In genomic region chr2:185628985-185629384, GRCh38 we compare ENCODE assay signal across 9 cellular contexts.
A peak's percentile ranks its signal among the peaks of the same experiment; 100 is the strongest.
DNase-seq lines count a peak whose midpoint lies in the region; ATAC-seq and TF ChIP-seq lines count a peak whose summit lies in the region.
"Had no signal": no experiment of that assay in that cellular context is flagged by ENCODE, and none has a peak within 500 bp of the region (broad histone marks: within the 10 kb centered on the region; RNA-seq: fewer than 3 reads in every experiment).

No MANE protein-coding gene starts in this region.

- CTCF ChIA-PET in A673 (lab: Charles Lee): interaction anchor here (1.0 kb wide), 1 partner anchor 11 kb away, joined by 12 read pairs; no protein-coding TSS in a partner anchor

- no peak overlapping the region for H3K4me3 Mint-ChIP-seq in endothelial cell (ENCODE audit: unreplicated experiment)

- TF ChIP-seq CTCF in A673 (conservative IDR thresholded peaks at IDR 0.05; ENCODE audit: low read depth, low read length) (peak; percentile 57), endothelial cell (IDR thresholded peaks at IDR 0.05; ENCODE audit: unreplicated experiment) (peak; percentile 59), esophagus muscularis mucosa (IDR thresholded peaks at IDR 0.05) (no peak), ovary (IDR thresholded peaks at IDR 0.05) (no peak)

- POLR2A ChIA-PET in A673 (lab: Charles Lee; ENCODE audit: low non-redundant PET): no interaction called here

- H3K27me3 ChIP-seq in A673 (replicated peaks; ENCODE audit: insufficient read depth, low read depth, low read length, poor library complexity) (no peaks in the 10 kb centered on the region), Karpas-422 (ENCODE audit: low read length) (no peaks in the 10 kb centered on the region), esophagus muscularis mucosa (no peaks in the 10 kb centered on the region), ovary (no peaks in the 10 kb centered on the region)

- no peaks in the 10 kb centered on the region for H3K79me2 ChIP-seq in Karpas-422 (ENCODE audit: low read length)

- H3K36me3 Mint-ChIP-seq in endothelial cell (ENCODE audit: low read depth, unreplicated experiment): no peaks in the 10 kb centered on the region

- no peaks in the 10 kb centered on the region for H3K4me1 Mint-ChIP-seq in endothelial cell (ENCODE audit: unreplicated experiment)

- H3K4me3 ChIP-seq in A673 (ENCODE audit: low read depth, low read length, poor library complexity, severe bottlenecking): no peak overlapping the region
- H3K4me3 ChIP-seq in Karpas-422 (ENCODE audit: low read length): no peak overlapping the region
- no peak overlapping the region for H3K4me3 ChIP-seq in esophagus muscularis mucosa
- no peak overlapping the region for H3K4me3 ChIP-seq in ovary

- TF ChIP-seq EP300 in esophagus muscularis mucosa (IDR thresholded peaks at IDR 0.05) (no peak), ovary (IDR thresholded peaks at IDR 0.05) (no peak)

- H3K36me3 ChIP-seq in A673 (ENCODE audit: insufficient read depth, low read length, poor library complexity, severe bottlenecking): no peaks in the 10 kb centered on the region
- no peaks in the 10 kb centered on the region for H3K36me3 ChIP-seq in Karpas-422 (ENCODE audit: insufficient read depth, low read length)
- H3K36me3 ChIP-seq in esophagus muscularis mucosa: no peaks in the 10 kb centered on the region
- H3K36me3 ChIP-seq in ovary: no peaks in the 10 kb centered on the region

- no peaks in the 10 kb centered on the region for H3K9me2 ChIP-seq in Karpas-422 (replicated peaks; ENCODE audit: insufficient read depth, low read length)

- no TSS peak for BruUV-seq in A673 (replicated peaks; lab: Mats Ljungman, UMichigan)

- no peaks in the 10 kb centered on the region for H3K9me3 ChIP-seq in A673 (ENCODE audit: low read depth, low read length, poor library complexity, severe bottlenecking)
- no peaks in the 10 kb centered on the region for H3K9me3 ChIP-seq in Karpas-422 (ENCODE audit: low read length)
- H3K9me3 ChIP-seq in esophagus muscularis mucosa: no peaks in the 10 kb centered on the region
- H3K9me3 ChIP-seq in ovary: no peaks in the 10 kb centered on the region

- H3K27ac ChIP-seq in A673 (ENCODE audit: low read depth, low read length, poor library complexity, severe bottlenecking): no peak overlapping the region
- no peak overlapping the region for H3K27ac ChIP-seq in Karpas-422 (ENCODE audit: low read length)
- H3K27ac ChIP-seq in esophagus muscularis mucosa (replicated peaks in 1 of 4): no peak overlapping the region
- no peak overlapping the region for H3K27ac ChIP-seq in ovary

- no peaks in the 10 kb centered on the region for H3K9me3 Mint-ChIP-seq in endothelial cell (ENCODE audit: unreplicated experiment)

- no peaks in the 10 kb centered on the region for H4K20me1 ChIP-seq in Karpas-422 (ENCODE audit: insufficient read depth, low read depth, low read length)

- peak; percentile 65 for ATAC-seq in GM18870 (IDR thresholded peaks at IDR 0.05; ENCODE audit: unreplicated experiment)
- ATAC-seq in GM19455 (IDR thresholded peaks at IDR 0.05; ENCODE audit: unreplicated experiment): no peak

- no peak for TF ChIP-seq POLR2A in esophagus muscularis mucosa (IDR thresholded peaks at IDR 0.05; ENCODE audit: low read depth)
- no peak for TF ChIP-seq POLR2A in ovary (IDR thresholded peaks at IDR 0.05)

- DNase-seq in A673 (ENCODE audit: low spot score) (peak; percentile 38), Karpas-422 (peak; percentile 74), endothelial cell (ENCODE audit: low spot score) (peak; percentile 38), esophagus muscularis mucosa (ENCODE audit: extremely low spot score) (no peak), ovary (no peak)
- no peak for DNase-seq in central memory CD4-positive, alpha-beta T cell
- DNase-seq: NCI-H1105 treated with DMSO at 0.1 percent for 48 hours had no signal

- no peak overlapping the region for H3K4me2 ChIP-seq in Karpas-422 (ENCODE audit: low read depth, low read length, poor library complexity, severe bottlenecking)

- H3K9ac ChIP-seq in Karpas-422 (ENCODE audit: low read length): no peak overlapping the region

- H3K27me3 Mint-ChIP-seq in endothelial cell (ENCODE audit: unreplicated experiment): no peaks in the 10 kb centered on the region

- no peak overlapping the region for H2AFZ ChIP-seq in Karpas-422 (ENCODE audit: low read length)

- H3K4me1 ChIP-seq in A673 (ENCODE audit: insufficient read depth, low read length, poor library complexity, severe bottlenecking): no peaks in the 10 kb centered on the region
- no peaks in the 10 kb centered on the region for H3K4me1 ChIP-seq in Karpas-422 (ENCODE audit: low read length)
- H3K4me1 ChIP-seq in esophagus muscularis mucosa: no peaks in the 10 kb centered on the region
- H3K4me1 ChIP-seq in ovary (ENCODE audit: insufficient read depth): no peaks in the 10 kb centered on the region

- WGBS in esophagus muscularis mucosa: 32% methylated on average over 5 of the region's 5 CpGs
- 31 to 42% (median 38%) methylated on average over 5 of the region's 5 CpGs for WGBS in ovary, 3 donors

- intact Hi-C loops in A673 (cut with micrococcal nuclease; ENCODE audit: unreplicated experiment): no loop called here
- intact Hi-C loops in esophagus muscularis mucosa (cut with DNase I): no loop called here
- intact Hi-C loops in ovary (cut with DNase I): no loop called here

- no peak overlapping the region for H3K27ac Mint-ChIP-seq in endothelial cell (ENCODE audit: unreplicated experiment)

Comparison
In these comparisons a context has a peak if more than half of its experiments do, and no peak if none do; other contexts are left out.
1. DNase-seq: peak in A673 (single experiment), Karpas-422 (single experiment) and endothelial cell (single experiment); none in central memory CD4-positive, alpha-beta T cell (single experiment), esophagus muscularis mucosa (single experiment) and ovary (0 of 5).
2. CTCF ChIP-seq: peak in A673 (single experiment) and endothelial cell (single experiment); none in esophagus muscularis mucosa (0 of 3) and ovary (0 of 3).